Comparison of ENCODE assay signal across 1 cellular context in genomic region chr10:104120903-104121484, GRCh38.
TF ChIP-seq lines count a peak whose summit lies in the region.

No MANE protein-coding gene starts in this region.

TF ChIP-seq in K562, 482 proteins besides CTCF, POLR2A, EP300 and RAD21 (continued from another document and continues in another):
- peak; percentile 3 to 59; a peak in 3 of 4 replicates for TF ChIP-seq MNT (conservative IDR thresholded peaks at IDR 0.05)
- TF ChIP-seq GABPB2 (CRISPR knock-in tag; conservative IDR thresholded peaks at IDR 0.05) = no peak
- TF ChIP-seq HMG20A (CRISPR knock-in tag; conservative IDR thresholded peaks at IDR 0.05) = no peak
- no peak for TF ChIP-seq STAG1 (CRISPR knock-in tag; IDR thresholded peaks at IDR 0.05; ENCODE audit: borderline replicate concordance)
- TF ChIP-seq NR2C1 (IDR thresholded peaks at IDR 0.05) = no peak
- TF ChIP-seq NR2C1 (tag; IDR thresholded peaks at IDR 0.05) = no peak
- no peak for TF ChIP-seq E4F1 (CRISPR knock-in tag; IDR thresholded peaks at IDR 0.05; ENCODE audit: borderline replicate concordance)
- TF ChIP-seq POLR2AphosphoS2 (IDR thresholded peaks at IDR 0.05; ENCODE audit: low read length) = no peak
- TF ChIP-seq SREBF2 (CRISPR knock-in tag; IDR thresholded peaks at IDR 0.05) = no peak
- no peak for TF ChIP-seq IFI16 (CRISPR knock-in tag; IDR thresholded peaks at IDR 0.05)
- TF ChIP-seq KDM5B (IDR thresholded peaks at IDR 0.05; ENCODE audit: insufficient replicate concordance, low read depth, low read length) = peak; percentile 17
- TF ChIP-seq USF1 (CRISPR knock-in tag; IDR thresholded peaks at IDR 0.05) = peak; percentile 65
- TF ChIP-seq ZNF699 (CRISPR knock-in tag; IDR thresholded peaks at IDR 0.05; ENCODE audit: insufficient replicate concordance) = no peak
- no peak for TF ChIP-seq SIX5 (IDR thresholded peaks at IDR 0.05; ENCODE audit: borderline replicate concordance in 1 of 2, insufficient read depth in 1 of 2, low read depth in 1 of 2, low read length in 2 of 2)
- TF ChIP-seq MGA (IDR thresholded peaks at IDR 0.05) = peak; percentile 32; the same call in 1 of the 2 replicates
- TF ChIP-seq CTBP1 (IDR thresholded peaks at IDR 0.05; ENCODE audit: borderline replicate concordance) = peak; percentile 10; the same call in 1 of the 2 replicates
- no peak for TF ChIP-seq RBM34 (IDR thresholded peaks at IDR 0.05; ENCODE audit: borderline replicate concordance, insufficient read depth, low read length)
- TF ChIP-seq ATF4 (CRISPR knock-in tag; IDR thresholded peaks at IDR 0.05) = no peak
- no peak for TF ChIP-seq DACH1 (IDR thresholded peaks at IDR 0.05; ENCODE audit: partially characterized antibody)
- no peak for TF ChIP-seq TAF9B (IDR thresholded peaks at IDR 0.05; ENCODE audit: partially characterized antibody)
- peak; percentile 67 for TF ChIP-seq CEBPG (CRISPR knock-in tag; IDR thresholded peaks at IDR 0.05)
- peak; percentile 69; a peak in 3 of 4 replicates for TF ChIP-seq CEBPG (tag; conservative IDR thresholded peaks at IDR 0.05 in 1 of 2, IDR thresholded peaks at IDR 0.05 in 1 of 2)
- 0 out of 2 replicates have a peak, but pooled peaks have one; percentile 40 for TF ChIP-seq ZNF584 (CRISPR knock-in tag; IDR thresholded peaks at IDR 0.05; ENCODE audit: low read depth)
- no peak for TF ChIP-seq GTF2B (IDR thresholded peaks at IDR 0.05; ENCODE audit: extremely low read depth, insufficient read length)
- TF ChIP-seq ZNF740 (CRISPR knock-in tag; IDR thresholded peaks at IDR 0.05) = peak; percentile 56
- TF ChIP-seq ZNF740 (tag; IDR thresholded peaks at IDR 0.05) = peak in 1 of 2 experiments; percentile 71; a peak in 1 of 4 replicates
- TF ChIP-seq ASH1L (IDR thresholded peaks at IDR 0.05; ENCODE audit: borderline replicate concordance, low read depth, partially characterized antibody) = no peak
- TF ChIP-seq SOX6 (IDR thresholded peaks at IDR 0.05) = no peak
- peak; percentile 75 for TF ChIP-seq RAD51 (IDR thresholded peaks at IDR 0.05; ENCODE audit: borderline replicate concordance, low read depth)
- 0 out of 4 replicates have a peak, but pooled peaks of 1 of the 2 experiments have one; percentile 13 for TF ChIP-seq KDM1A (IDR thresholded peaks at IDR 0.05)
- TF ChIP-seq MLLT1 (IDR thresholded peaks at IDR 0.05) = no peak
- no peak for TF ChIP-seq SAFB (IDR thresholded peaks at IDR 0.05; ENCODE audit: borderline replicate concordance, low read depth, low read length)
- no peak for TF ChIP-seq ZKSCAN3 (CRISPR knock-in tag; IDR thresholded peaks at IDR 0.05)
- TF ChIP-seq ARNT (IDR thresholded peaks at IDR 0.05) = no peak
- TF ChIP-seq ZNF444 (CRISPR knock-in tag; IDR thresholded peaks at IDR 0.05) = no peak
- peak; percentile 47; the same call in 1 of the 2 replicates for TF ChIP-seq L3MBTL2 (IDR thresholded peaks at IDR 0.05)
- TF ChIP-seq THAP7 (CRISPR knock-in tag; IDR thresholded peaks at IDR 0.05) = no peak
- no peak for TF ChIP-seq POLR3A (IDR thresholded peaks at IDR 0.05; ENCODE audit: borderline replicate concordance, extremely low read depth, insufficient read depth, insufficient read length)
- TF ChIP-seq NRF1 (conservative IDR thresholded peaks at IDR 0.05 in 1 of 2, IDR thresholded peaks at IDR 0.05 in 1 of 2) = no peak
- no peak for TF ChIP-seq NFIC (IDR thresholded peaks at IDR 0.05)
